8 cellular contexts compared by ENCODE assay signal in the genomic region with DNA sequence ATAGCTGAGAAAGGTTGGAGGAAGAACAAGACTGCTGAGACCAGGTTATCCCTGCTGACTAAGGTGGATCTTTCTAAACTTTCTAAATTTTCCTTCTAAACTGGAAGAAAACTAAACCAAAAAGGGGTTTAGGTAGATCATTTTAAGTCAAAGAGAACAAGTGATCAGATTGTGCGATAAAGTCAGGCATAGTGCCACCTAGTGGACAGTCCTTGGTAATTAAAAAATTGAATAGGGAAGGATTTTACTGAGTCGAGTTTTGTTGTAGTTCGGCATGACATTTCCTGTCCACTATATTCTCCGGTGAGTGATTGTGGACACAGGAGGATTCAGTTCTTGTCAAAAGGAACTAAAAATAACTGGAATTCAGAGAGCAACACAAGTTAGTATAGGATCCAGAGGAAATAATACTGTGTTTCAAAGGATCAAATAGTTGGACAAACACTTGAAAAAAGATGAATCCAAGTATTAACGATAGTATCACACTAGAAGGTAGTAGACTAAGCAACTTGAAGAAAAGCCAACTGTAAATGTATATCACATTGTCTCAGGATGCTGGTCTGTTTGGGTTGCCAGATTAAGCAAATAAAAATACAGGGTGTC.
DNase-seq lines count a peak whose midpoint lies in the region; ATAC-seq and TF ChIP-seq lines count a peak whose summit lies in the region.

No MANE protein-coding gene starts in this region.

- H3K4me1 ChIP-seq in OCI-LY1 (ENCODE audit: insufficient read depth, low read length, severe bottlenecking) = no peaks in the 10 kb centered on the region

- H3K9me2 ChIP-seq in OCI-LY1 (ENCODE audit: low read depth, low read length) = no peaks in the 10 kb centered on the region

- no peaks in the 10 kb centered on the region for H3K27me3 ChIP-seq in OCI-LY1 (ENCODE audit: insufficient read depth, low read length)

- H3K36me3 Mint-ChIP-seq in endothelial cell (ENCODE audit: low read depth, unreplicated experiment) (no peaks in the 10 kb centered on the region), osteocyte (ENCODE audit: unreplicated experiment) (no peaks in the 10 kb centered on the region)
- no peaks in the 10 kb centered on the region for H3K36me3 Mint-ChIP-seq in activated T-cell treated with anti-CD3 and anti-CD28 coated beads, Interleukin-2, amount 50 U/mL, for 4 hours (ENCODE audit: insufficient read depth)

- H3K27me3 Mint-ChIP-seq in endothelial cell (ENCODE audit: unreplicated experiment) (peaks cover 3% of the 10 kb centered on the region), osteocyte (ENCODE audit: unreplicated experiment) (no peaks in the 10 kb centered on the region)
- H3K27me3 Mint-ChIP-seq in activated T-cell treated with anti-CD3 and anti-CD28 coated beads, Interleukin-2, amount 50 U/mL, for 4 hours (ENCODE audit: low read depth) = no peaks in the 10 kb centered on the region

- no peak overlapping the region for H3K4me2 ChIP-seq in OCI-LY1 (ENCODE audit: low read length)

- no peak overlapping the region for H3K4me3 ChIP-seq in OCI-LY1 (ENCODE audit: low read depth, low read length, poor library complexity, severe bottlenecking)

- no peaks in the 10 kb centered on the region for H3K79me2 ChIP-seq in OCI-LY1 (ENCODE audit: insufficient read depth, low read length)

- H3K9me3 ChIP-seq in OCI-LY1 (ENCODE audit: low read length) = no peaks in the 10 kb centered on the region

- no peaks in the 10 kb centered on the region for H4K20me1 ChIP-seq in OCI-LY1 (ENCODE audit: insufficient read depth, low read length)

- H3K9ac ChIP-seq in OCI-LY1 (ENCODE audit: low read length) = no peak overlapping the region

- H2AFZ ChIP-seq in OCI-LY1 (ENCODE audit: low read length) = no peak overlapping the region; the same call in 1 of the 2 replicates

- H3K36me3 ChIP-seq in OCI-LY1 (ENCODE audit: insufficient read depth, low read length) = no peaks in the 10 kb centered on the region

- TF ChIP-seq CTCF in OCI-LY1 (IDR thresholded peaks at IDR 0.05; ENCODE audit: low read length) = peak; percentile 67
- TF ChIP-seq CTCF in endothelial cell (IDR thresholded peaks at IDR 0.05; ENCODE audit: unreplicated experiment) = peak; percentile 85
- peak; percentile 69 for TF ChIP-seq CTCF in osteocyte (IDR thresholded peaks at IDR 0.05)

- no peaks in the 10 kb centered on the region for H3F3A ChIP-seq in OCI-LY1 (ENCODE audit: insufficient read depth, low read length)

- no peak overlapping the region for H3K4me3 Mint-ChIP-seq in endothelial cell (ENCODE audit: unreplicated experiment)
- H3K4me3 Mint-ChIP-seq in osteocyte (ENCODE audit: unreplicated experiment) = no peak overlapping the region
- H3K4me3 Mint-ChIP-seq in activated T-cell treated with anti-CD3 and anti-CD28 coated beads, Interleukin-2, amount 50 U/mL, for 4 hours = no peak overlapping the region

- H3K27ac ChIP-seq in OCI-LY1 (ENCODE audit: low read depth, low read length, poor library complexity, severe bottlenecking) = no peak overlapping the region

- ATAC-seq in GM18868 (IDR thresholded peaks at IDR 0.05; ENCODE audit: unreplicated experiment) (peak; percentile 86), HG03432 (IDR thresholded peaks at IDR 0.05; ENCODE audit: unreplicated experiment) (peak; percentile 75)
- no peak for ATAC-seq in activated T-cell treated with anti-CD3 and anti-CD28 coated beads, Interleukin-2, amount 50 U/mL, for 4 hours

- peak; percentile 88 for DNase-seq in DMS53 (lab: John Stamatoyannopoulos, UW)
- DNase-seq in endothelial cell (ENCODE audit: low spot score) = peak; percentile 22
- DNase-seq in osteocyte (ENCODE audit: extremely low spot score, unreplicated experiment) = no peak
- no peak for DNase-seq in GM19240 (ENCODE audit: insufficient read length, low spot score)
- DNase-seq in activated T-cell treated with anti-CD3 and anti-CD28 coated beads, Interleukin-2, amount 50 U/mL, for 4 hours = no peak

- H3K27ac Mint-ChIP-seq in endothelial cell (ENCODE audit: unreplicated experiment) = no peak overlapping the region
- no peak overlapping the region for H3K27ac Mint-ChIP-seq in osteocyte (ENCODE audit: unreplicated experiment)

- no peaks in the 10 kb centered on the region for H3K9me3 Mint-ChIP-seq in endothelial cell (ENCODE audit: unreplicated experiment)
- no peaks in the 10 kb centered on the region for H3K9me3 Mint-ChIP-seq in osteocyte (ENCODE audit: unreplicated experiment)
- no peaks in the 10 kb centered on the region for H3K9me3 Mint-ChIP-seq in activated T-cell treated with anti-CD3 and anti-CD28 coated beads, Interleukin-2, amount 50 U/mL, for 4 hours

- H3K4me1 Mint-ChIP-seq in endothelial cell (ENCODE audit: unreplicated experiment) = peaks cover 13% of the 10 kb centered on the region
- H3K4me1 Mint-ChIP-seq in osteocyte (ENCODE audit: unreplicated experiment) = no peaks in the 10 kb centered on the region
- no peaks in the 10 kb centered on the region for H3K4me1 Mint-ChIP-seq in activated T-cell treated with anti-CD3 and anti-CD28 coated beads, Interleukin-2, amount 50 U/mL, for 4 hours (ENCODE audit: low read depth)

Comparison
In these comparisons a context has a peak if more than half of its experiments do, and no peak if none do; other contexts are left out.
1. DNase-seq: peak in DMS53 (single experiment) and endothelial cell (single experiment); none in osteocyte (single experiment), GM19240 (single experiment) and activated T-cell treated with anti-CD3 and anti-CD28 coated beads, Interleukin-2, amount 50 U/mL, for 4 hours (single experiment).
2. ATAC-seq: peak in GM18868 (single experiment) and HG03432 (single experiment); none in activated T-cell treated with anti-CD3 and anti-CD28 coated beads, Interleukin-2, amount 50 U/mL, for 4 hours (0 of 2).
3. Peak in every context shown above with its lines, with median percentiles within 50 percentile points of each other: CTCF ChIP-seq.